ENCODE assay signal across 15 cellular contexts in the genomic region with DNA sequence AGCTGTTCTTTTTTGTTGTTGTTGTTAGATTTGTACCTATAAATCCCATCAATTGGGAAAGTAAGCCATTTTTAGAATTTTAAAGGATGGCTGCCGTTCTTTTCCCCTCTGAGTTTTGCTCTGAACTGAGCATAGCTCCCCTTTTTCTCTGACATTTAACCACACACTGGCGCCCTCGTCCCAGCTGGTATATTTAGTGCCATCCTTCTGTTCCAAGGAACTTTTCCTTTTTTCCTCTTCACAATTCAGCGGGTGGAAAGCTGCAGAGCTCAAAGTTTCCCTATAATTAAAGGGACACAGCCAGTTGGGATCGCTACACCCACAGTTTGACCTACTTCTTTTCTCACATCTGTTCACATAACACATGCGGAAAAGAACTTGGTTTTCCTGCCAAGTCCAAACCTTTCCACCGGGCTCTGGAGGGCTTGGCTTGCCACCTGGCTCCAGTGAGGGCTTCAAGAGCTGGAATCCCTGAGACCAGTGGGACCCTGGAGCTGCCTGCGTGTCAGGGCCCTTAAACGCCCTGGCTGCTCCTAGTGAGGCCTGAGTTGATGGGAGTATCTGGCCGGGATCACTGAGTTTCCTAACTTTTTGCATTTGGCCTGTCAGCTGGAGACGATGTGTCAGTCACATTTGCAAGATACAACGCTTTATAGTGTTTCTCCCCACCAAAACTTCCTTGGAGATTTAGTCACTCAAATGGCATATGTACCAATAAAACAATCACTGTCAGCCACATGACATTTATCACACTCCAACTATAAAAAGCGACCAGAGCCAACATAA.
DNase-seq lines count a peak whose midpoint lies in the region; ATAC-seq and TF ChIP-seq lines count a peak whose summit lies in the region.
"Had no signal": no experiment of that assay in that cellular context is flagged by ENCODE, and none has a peak within 500 bp of the region (broad histone marks: within the 10 kb centered on the region; RNA-seq: fewer than 3 reads in every experiment).

No MANE protein-coding gene starts in this region.

- peaks cover 58% of the 10 kb centered on the region for H3K36me3 Mint-ChIP-seq in brain

- no peaks in the 10 kb centered on the region for H3K27me3 ChIP-seq in right cardiac atrium (ENCODE audit: control insufficient read depth, insufficient read depth)
- H3K27me3 ChIP-seq: upper lobe of right lung had no signal

- TF ChIP-seq CTCF in brain (conservative IDR thresholded peaks at IDR 0.05) = no peak

- 41% methylated on average over 13 of the region's 13 CpGs for WGBS in right cardiac atrium

- peak overlapping the region in 4 of 5 experiments; percentile 52 to 75 (median 66) for H3K27ac Mint-ChIP-seq in brain
- H3K27ac Mint-ChIP-seq: mesothelial cell of epicardium; T-helper 2 cell treated with Interferon-gamma antibody and Interleukin-4, amounts not matched to agents 5 μg/mL and 100 μg/mL, for 36 hours had no signal

- peak overlapping the region; percentile 65 for H3K27ac ChIP-seq in right cardiac atrium (ENCODE audit: low read length)
- H3K27ac ChIP-seq in skin epidermis = peak overlapping the region in 12 of 21 experiments; percentile 3 to 77 (median 38)
- H3K27ac ChIP-seq: parathyroid adenoma, upper lobe of right lung had no signal

- H3K4me3 ChIP-seq in right cardiac atrium (ENCODE audit: low read length) (no peak overlapping the region), skin epidermis (no peak overlapping the region)
- H3K4me3 ChIP-seq: upper lobe of right lung had no signal

- H3K4me1 Mint-ChIP-seq in brain = peaks cover 83% of the 10 kb centered on the region

- peak; percentile 88 for DNase-seq in DMS 273 (lab: John Stamatoyannopoulos, UW; ENCODE audit: unreplicated experiment)
- DNase-seq in right cardiac atrium = peak; percentile 55 to 71 (median 67)
- no peak for DNase-seq in cortex of kidney (lab: John Stamatoyannopoulos, UW)
- DNase-seq in mesenteric fat pad (ENCODE audit: low spot score) = no peak
- DNase-seq: ACHN; activated CD4-positive, alpha-beta T cell treated with anti-CD3 and anti-CD28 coated beads for 48 hours; activated T-cell treated with anti-CD3 and anti-CD28 coated beads, Interleukin-2, amount 50 U/mL, for 48 hours; upper lobe of right lung had no signal

- peak overlapping the region in 2 of 5 experiments; percentile 3 to 64 for H3K4me3 Mint-ChIP-seq in brain
- H3K4me3 Mint-ChIP-seq: mesothelial cell of epicardium; T-helper 2 cell treated with Interferon-gamma antibody and Interleukin-4, amounts not matched to agents 5 μg/mL and 100 μg/mL, for 36 hours had no signal

- peak; percentile 42 to 61 for ATAC-seq in right cardiac atrium
- ATAC-seq in GM21529 (IDR thresholded peaks at IDR 0.05; ENCODE audit: unreplicated experiment) = no peak
- ATAC-seq in GM18867 (IDR thresholded peaks at IDR 0.05; ENCODE audit: unreplicated experiment) = no peak
- ATAC-seq: upper lobe of right lung had no signal

- intact Hi-C loops in right cardiac atrium (cut with DNase I) = no loop called here

- peaks cover 3% of the 10 kb centered on the region for H3K4me1 ChIP-seq in right cardiac atrium (ENCODE audit: control insufficient read depth, insufficient read depth, low read length)
- H3K4me1 ChIP-seq: parathyroid adenoma had no signal

- H3K27me3 Mint-ChIP-seq in brain = no peaks in the 10 kb centered on the region

- H3K9me3 Mint-ChIP-seq in brain = no peaks in the 10 kb centered on the region
- H3K9me3 Mint-ChIP-seq: mesothelial cell of epicardium; T-helper 2 cell treated with Interferon-gamma antibody and Interleukin-4, amounts not matched to agents 5 μg/mL and 100 μg/mL, for 36 hours had no signal

- no peaks in the 10 kb centered on the region for H3K9me3 ChIP-seq in right cardiac atrium (ENCODE audit: control insufficient read depth, low read length)
- H3K9me3 ChIP-seq: upper lobe of right lung had no signal

Comparison
In these comparisons a context has a peak if more than half of its experiments do, and no peak if none do; other contexts are left out.
1. DNase-seq: peak in DMS 273 (single experiment) and right cardiac atrium (3 of 3); none in cortex of kidney (single experiment) and mesenteric fat pad (single experiment).
2. ATAC-seq: peak in right cardiac atrium (2 of 2); none in GM21529 (single experiment) and GM18867 (single experiment).